ENCODE assay signal across 10 cellular contexts in the genomic region with DNA sequence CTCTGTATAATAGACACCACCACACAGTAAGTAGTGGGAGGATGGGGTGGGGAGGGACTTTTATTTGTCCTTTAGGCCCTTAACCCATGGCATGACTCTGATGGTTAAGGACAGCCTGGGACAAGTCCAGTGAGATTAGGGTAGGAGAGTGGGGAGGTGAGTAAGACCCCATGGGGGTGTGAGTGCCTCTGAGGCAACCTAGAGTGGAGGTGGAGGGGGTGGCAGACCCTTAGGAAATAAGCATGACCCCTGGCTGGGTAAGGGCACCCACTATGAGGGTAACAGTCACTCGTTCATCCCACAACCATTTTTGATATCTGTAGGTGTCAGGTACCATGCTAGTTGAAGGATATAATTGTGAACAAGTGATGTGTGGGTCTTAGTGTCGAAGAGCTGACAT.
"Had no signal": no experiment of that assay in that cellular context is flagged by ENCODE, and none has a peak within 500 bp of the region (broad histone marks: within the 10 kb centered on the region; RNA-seq: fewer than 3 reads in every experiment).

No MANE protein-coding gene starts in this region.

- H3K4me3 Mint-ChIP-seq: activated naive CD4-positive, alpha-beta T cell treated with anti-CD3 and anti-CD28 coated beads, Interleukin-2, amount 10 ng/mL, durations not matched to agents 7 days and 5 days; immature natural killer cell; nephron had no signal

- DNase-seq: amniotic stem cell, brain microvascular endothelial cell, esophagus squamous epithelium, foreskin fibroblast, mammary epithelial cell, transverse colon had no signal

- H3K27ac Mint-ChIP-seq: activated naive CD4-positive, alpha-beta T cell treated with anti-CD3 and anti-CD28 coated beads, Interleukin-2, amount 10 ng/mL, durations not matched to agents 7 days and 5 days; nephron had no signal

- H3K9me3 Mint-ChIP-seq: immature natural killer cell had no signal

- ATAC-seq: left colon had no signal

- H3K36me3 Mint-ChIP-seq: activated naive CD4-positive, alpha-beta T cell treated with anti-CD3 and anti-CD28 coated beads, Interleukin-2, amount 10 ng/mL, durations not matched to agents 7 days and 5 days had no signal

- H3K27ac ChIP-seq: brain microvascular endothelial cell, esophagus squamous epithelium, transverse colon had no signal
